6 cellular contexts compared by ENCODE assay signal in genomic region chr21:31594726-31595125, GRCh38.
"Had no signal": no experiment of that assay in that cellular context is flagged by ENCODE, and none has a peak within 500 bp of the region (broad histone marks: within the 10 kb centered on the region; RNA-seq: fewer than 3 reads in every experiment).

No MANE protein-coding gene starts in this region.

- H3K27ac Mint-ChIP-seq: H9 had no signal

- H3K4me3 Mint-ChIP-seq: H9 had no signal

- DNase-seq: GM23248, GOT3, H9, HCEC 1CT, IMR-90 had no signal

- H3K27ac ChIP-seq: GM23248 had no signal

- H3K9ac ChIP-seq: GM23248 had no signal

- H2AFZ ChIP-seq: GM23248 had no signal

- H3K4me3 ChIP-seq: GM23248, K562 had no signal
